Comparison of ENCODE assay signal across 7 cellular contexts in genomic region chr2:233443511-233444183, GRCh38.
DNase-seq lines count a peak whose midpoint lies in the region; ATAC-seq, FAIRE-seq and TF ChIP-seq lines count a peak whose summit lies in the region.

No MANE protein-coding gene starts in this region.

- no peak for TF ChIP-seq EP300 in gastroesophageal sphincter (IDR thresholded peaks at IDR 0.05)
- no peak for TF ChIP-seq EP300 in transverse colon (IDR thresholded peaks at IDR 0.05; ENCODE audit: low read depth)

- ATAC-seq in SK-N-SH treated with all-trans-retinoic acid at 6 μM for 48 hours: peak; percentile 88
- ATAC-seq in gastroesophageal sphincter: peak; percentile 78
- ATAC-seq in pancreas: peak; percentile 86 to 96 (median 92)

- 44 to 47% methylated on average over 7 to 18 of the region's 18 CpGs for WGBS in gastroesophageal sphincter (ENCODE audit: low coverage in 1 of 2), 2 donors
- 48 to 54% methylated on average over 18 of the region's 18 CpGs for WGBS in pancreas, 2 donors
- 55 to 62% methylated on average over 18 of the region's 18 CpGs for WGBS in transverse colon (ENCODE audit: low coverage in 1 of 2), 2 donors

- TF ChIP-seq CTCF in GM13976 (IDR thresholded peaks at IDR 0.05; ENCODE audit: borderline replicate concordance, control extremely low read depth, extremely low read depth, insufficient read depth, missing control alignments) (peak; percentile 72), gastroesophageal sphincter (IDR thresholded peaks at IDR 0.05) (peak in 3 of 4 experiments; percentile 86 to 92 (median 90)), pancreas (IDR thresholded peaks at IDR 0.05) (peak; percentile 45 to 72 (median 58)), transverse colon (IDR thresholded peaks at IDR 0.05) (peak; percentile 75 to 95 (median 78))

- in situ Hi-C loops in GM13976 (cut with MboI; ENCODE audit: low sequenced_read_pairs, unreplicated experiment): no loop called here
- in situ Hi-C loops in transverse colon (cut with MboI; ENCODE audit: low pct_ligation_motif_present in 1 of 4, low pct_unique_long_range_greater_than_20kb in 1 of 4, low sequenced_read_pairs in 3 of 4): loop anchor here in 1 of 4 donors (25.0 kb wide), 1 partner anchor 156 kb away; no protein-coding TSS in a partner anchor

- no peak for TF ChIP-seq POLR2A in gastroesophageal sphincter (IDR thresholded peaks at IDR 0.05)
- TF ChIP-seq POLR2A in transverse colon (IDR thresholded peaks at IDR 0.05): no peak

- intact Hi-C loops in pancreas (cut with DNase I) (no loop called here), transverse colon (cut with DNase I; ENCODE audit: low total_unique reads) (loop anchor here (5.0 kb wide), 1 partner anchor 91 kb away; the partner anchor contains the start of gene DGKD)

- H3K4me1 ChIP-seq in gastroesophageal sphincter (peaks cover 0 to 10% (median 0%) of the 10 kb centered on the region in 3 donors), pancreas (no peaks in the 10 kb centered on the region), transverse colon (peaks cover 0 to 10% (median 2%) of the 10 kb centered on the region in 4 donors)

- H3K4me3 ChIP-seq in MG63: no peak overlapping the region
- no peak overlapping the region for H3K4me3 ChIP-seq in gastroesophageal sphincter
- H3K4me3 ChIP-seq in pancreas: no peak overlapping the region
- H3K4me3 ChIP-seq in transverse colon: no peak overlapping the region

- H3K27ac ChIP-seq in gastroesophageal sphincter: peak overlapping the region in 1 of 4 donors; percentile 31
- H3K27ac ChIP-seq in pancreas: no peak overlapping the region
- peak overlapping the region in 1 of 4 donors; percentile 12 for H3K27ac ChIP-seq in transverse colon

- H3K27me3 ChIP-seq in MG63: no peaks in the 10 kb centered on the region
- no peaks in the 10 kb centered on the region for H3K27me3 ChIP-seq in gastroesophageal sphincter
- no peaks in the 10 kb centered on the region for H3K27me3 ChIP-seq in pancreas
- H3K27me3 ChIP-seq in transverse colon: no peaks in the 10 kb centered on the region

- peak; percentile 91 for DNase-seq in GM13976 (ENCODE audit: low spot score)
- DNase-seq in MG63: peak; percentile 64
- DNase-seq in activated naive CD4-positive, alpha-beta T cell (lab: John Stamatoyannopoulos, UW): peak; percentile 19 to 75 (median 66)
- peak in 5 of 6 donors; percentile 63 to 88 (median 80) for DNase-seq in pancreas
- peak; percentile 89 for DNase-seq in transverse colon

- H3K36me3 ChIP-seq in MG63: peaks cover 20% of the 10 kb centered on the region
- H3K36me3 ChIP-seq in gastroesophageal sphincter: peaks cover 0 to 80% of the 10 kb centered on the region in 2 donors
- H3K36me3 ChIP-seq in pancreas: no peaks in the 10 kb centered on the region
- H3K36me3 ChIP-seq in transverse colon: peaks cover 0 to 13% (median 4%) of the 10 kb centered on the region in 4 donors

- no peak for FAIRE-seq in pancreas (lab: Jason Lieb, UNC)

- H3K9me3 ChIP-seq in MG63 (no peaks in the 10 kb centered on the region), gastroesophageal sphincter (no peaks in the 10 kb centered on the region), pancreas (no peaks in the 10 kb centered on the region), transverse colon (no peaks in the 10 kb centered on the region)

TF ChIP-seq in SK-N-SH treated with all-trans-retinoic acid at 6 μM for 48 hours, 23 proteins besides CTCF, POLR2A, EP300 and RAD21:
- TF ChIP-seq PPARA (CRISPR knock-in tag; IDR thresholded peaks at IDR 0.05; ENCODE audit: borderline replicate concordance) (no peak), CSDC2 (CRISPR knock-in tag; IDR thresholded peaks at IDR 0.05) (no peak), CREB5 (CRISPR knock-in tag; IDR thresholded peaks at IDR 0.05; ENCODE audit: low read depth) (no peak), POU6F1 (CRISPR knock-in tag; IDR thresholded peaks at IDR 0.05; ENCODE audit: borderline replicate concordance, low read depth) (no peak)
